8 cellular contexts compared by ENCODE assay signal in genomic region chr2:61180686-61181085, GRCh38. TPM values are rescaled to one million over a fixed set of nuclear protein-coding genes. Genes with fewer than 3 reads are reported as not detected.
A peak's percentile ranks its signal among the peaks of the same experiment; 100 is the strongest.
DNase-seq lines count a peak whose midpoint lies in the region; ATAC-seq, FAIRE-seq and TF ChIP-seq lines count a peak whose summit lies in the region.

No MANE protein-coding gene starts in this region.

- FAIRE-seq in K562 (lab: Jason Lieb, UNC) (no peak), GM12891 (lab: Jason Lieb, UNC) (no peak), GM12892 (lab: Jason Lieb, UNC) (no peak)

- H4K20me1 ChIP-seq in K562 (replicated peaks; ENCODE audit: control insufficient read depth, insufficient read depth, low read length), result no peaks in the 10 kb centered on the region

- H3K9me1 ChIP-seq in K562 (ENCODE audit: control insufficient read depth, insufficient read depth, low read length), result no peaks in the 10 kb centered on the region

- CTCF ChIA-PET in K562 (lab: Yijun Ruan, JAX; ENCODE audit: low intra/inter-chr PET ratio), result no interaction called here

- TF ChIP-seq CTCF in heart left ventricle (IDR thresholded peaks at IDR 0.05) (no peak), K562 (IDR thresholded peaks at IDR 0.05 in 2 of 3, conservative IDR thresholded peaks at IDR 0.05 in 1 of 3; ENCODE audit: insufficient read depth in 2 of 3, low read depth in 1 of 3, low read length in 3 of 3) (no peak), upper lobe of left lung (IDR thresholded peaks at IDR 0.05) (no peak)

- H2AFZ ChIP-seq in K562 (ENCODE audit: low read depth, low read length), result no peak overlapping the region

- H3K9me3 ChIP-seq in heart left ventricle (no peaks in the 10 kb centered on the region), K562 (replicated peaks; ENCODE audit: control insufficient read depth, insufficient read depth, low read depth, low read length) (peaks cover 3% of the 10 kb centered on the region), muscle layer of colon (ENCODE audit: low read length) (no peaks in the 10 kb centered on the region), upper lobe of left lung (no peaks in the 10 kb centered on the region)

- POLR2A ChIA-PET in K562 (lab: Yijun Ruan, JAX), result interaction anchor here (1.2 kb wide), 1 partner anchor 18 kb away, joined by 5 read pairs; no protein-coding TSS in a partner anchor

- no peaks in the 10 kb centered on the region for H3K27me3 ChIP-seq in heart left ventricle
- H3K27me3 ChIP-seq in K562 (ENCODE audit: control insufficient read depth in 2 of 2, insufficient read depth in 2 of 2, low read length in 2 of 2), result no peaks in the 10 kb centered on the region
- H3K27me3 ChIP-seq in muscle layer of colon (ENCODE audit: control insufficient read depth in 1 of 2, insufficient read depth in 2 of 2, low read length in 2 of 2), result no peaks in the 10 kb centered on the region
- no peaks in the 10 kb centered on the region for H3K27me3 ChIP-seq in upper lobe of left lung

- H3K4me3 ChIP-seq in heart left ventricle, result peak overlapping the region in 2 of 12 donors; percentile 1 to 8
- no peak overlapping the region for H3K4me3 ChIP-seq in K562
- H3K4me3 ChIP-seq in muscle layer of colon (ENCODE audit: low read depth in 1 of 2, low read length in 2 of 2), result peak overlapping the region in 1 of 2 donors; percentile 17
- H3K4me3 ChIP-seq in upper lobe of left lung, result peak overlapping the region in 1 of 4 donors; percentile 12

- H3K27ac ChIP-seq in heart left ventricle (peak overlapping the region in 11 of 12 donors; percentile 48 to 100 (median 68)), K562 (ENCODE audit: extremely low read depth, low read depth, low read length) (no peak overlapping the region; the same call in 2 of the 3 replicates), muscle layer of colon (ENCODE audit: low read depth, low read length) (peak overlapping the region; percentile 73), upper lobe of left lung (peak overlapping the region in 3 of 4 donors; percentile 37 to 100 (median 49))

- no peak overlapping the region for H3K4me2 ChIP-seq in K562 (ENCODE audit: insufficient read depth, low read length)

- in situ Hi-C loops in K562 (cut with MboI), result no loop called here

- no peak for TF ChIP-seq RAD21 in K562 (CRISPR knock-in tag; conservative IDR thresholded peaks at IDR 0.05 in 1 of 2, IDR thresholded peaks at IDR 0.05 in 1 of 2)

- H3K36me3 ChIP-seq in heart left ventricle (peaks cover 0 to 62% (median 52%) of the 10 kb centered on the region in 9 donors), K562 (ENCODE audit: control insufficient read depth, insufficient read depth, low read length) (peaks cover 68% of the 10 kb centered on the region), muscle layer of colon (ENCODE audit: insufficient read depth, low read length) (peaks cover 43% of the 10 kb centered on the region), upper lobe of left lung (peaks cover 20 to 53% (median 41%) of the 10 kb centered on the region in 4 donors)

- H3K79me2 ChIP-seq in K562 (ENCODE audit: control insufficient read depth, insufficient read depth, low read length), result peaks cover 52% of the 10 kb centered on the region

- 64 to 79% (median 71%) methylated on average over 6 of the region's 6 CpGs for WGBS in heart left ventricle, 4 donors
- 96% methylated on average over 6 of the region's 6 CpGs for WGBS in K562 (ENCODE audit: insufficient coverage, low coverage, missing lambda C conversion rate)
- 90 to 93% methylated on average over 6 of the region's 6 CpGs for WGBS in upper lobe of left lung, 2 donors

- H3K4me1 ChIP-seq in heart left ventricle, result peaks cover 0 to 57% (median 48%) of the 10 kb centered on the region in 12 donors
- peaks cover 30 to 45% of the 10 kb centered on the region in 2 experiments for H3K4me1 ChIP-seq in K562 (replicated peaks in 1 of 2; ENCODE audit: control insufficient read depth in 2 of 2, insufficient read depth in 2 of 2, low read length in 2 of 2)
- H3K4me1 ChIP-seq in muscle layer of colon (ENCODE audit: insufficient read depth, low read length), result peaks cover 49% of the 10 kb centered on the region
- peaks cover 38 to 48% (median 44%) of the 10 kb centered on the region in 4 donors for H3K4me1 ChIP-seq in upper lobe of left lung

- TF ChIP-seq EP300 in K562 (IDR thresholded peaks at IDR 0.05; ENCODE audit: low read length), result no peak
- no peak for TF ChIP-seq EP300 in upper lobe of left lung (IDR thresholded peaks at IDR 0.05)

- H3K9ac ChIP-seq in K562 (ENCODE audit: insufficient read depth in 1 of 2, low read depth in 2 of 2, low read length in 2 of 2), result peak overlapping the region in 1 of 2 experiments; percentile 88; a peak in 2 of 4 replicates
- peak overlapping the region; percentile 7 for H3K9ac ChIP-seq in muscle layer of colon (ENCODE audit: low read length)

- intact Hi-C loops in heart left ventricle (cut with DNase I), result no loop called here
- intact Hi-C loops in Right ventricle myocardium inferior (cut with DNase I), result no loop called here
- intact Hi-C loops in K562 (cut with micrococcal nuclease), result no loop called here

- no peak for ATAC-seq in heart left ventricle
- no peak for ATAC-seq in Right ventricle myocardium inferior
- no peak for ATAC-seq in K562
- ATAC-seq in upper lobe of left lung (ENCODE audit: low FRiP score in 2 of 2), result no peak

- DNase-seq in heart left ventricle (peak in 1 of 5 donors; percentile 28), Right ventricle myocardium inferior (ENCODE audit: missing footprints) (no peak), K562 (ENCODE audit: extremely low read depth in 1 of 4, low spot score in 3 of 4) (no peak), upper lobe of left lung (no peak), NCI-H2227 (lab: John Stamatoyannopoulos, UW; ENCODE audit: unreplicated experiment) (no peak), GM12891 (ENCODE audit: insufficient read length, low spot score) (no peak), GM12892 (ENCODE audit: insufficient read length) (no peak)

- no TSS peak for BruUV-seq in K562 (replicated peaks; lab: Mats Ljungman, UMichigan)

- TF ChIP-seq POLR2A in heart left ventricle (IDR thresholded peaks at IDR 0.05) (no peak), K562 (conservative IDR thresholded peaks at IDR 0.05) (no peak), upper lobe of left lung (IDR thresholded peaks at IDR 0.05) (no peak), GM12891 (IDR thresholded peaks at IDR 0.05; ENCODE audit: low read depth, low read length) (no peak), GM12892 (IDR thresholded peaks at IDR 0.05; ENCODE audit: low read depth, low read length) (no peak)

TF ChIP-seq in K562, 482 proteins besides CTCF, POLR2A, EP300 and RAD21:
- TF ChIP-seq ZSCAN32 (CRISPR knock-in tag; IDR thresholded peaks at IDR 0.05) (no peak), RBFOX2 (IDR thresholded peaks at IDR 0.05; ENCODE audit: low read depth, low read length) (0 out of 2 replicates have a peak, but pooled peaks have one; percentile 5)

TF ChIP-seq in GM12891, 5 proteins besides CTCF, POLR2A, EP300 and RAD21:
- TF ChIP-seq POU2F2 (IDR thresholded peaks at IDR 0.05; ENCODE audit: low read depth, low read length) (no peak), SPI1 (IDR thresholded peaks at IDR 0.05; ENCODE audit: low read depth, low read length) (no peak)

RNA-seq across cellular contexts. Expression of gene C2orf74, which starts 18.7 kb away (rescaled TPM):
- total RNA-seq in heart left ventricle, result 10 to 100 TPM; 12.3 to 38.4 (median 17.7) TPM
- 10 to 100 TPM; 16.6 to 51.8 TPM for polyA plus RNA-seq in heart left ventricle
- total RNA-seq in Right ventricle myocardium inferior, result 30.1 TPM
- total RNA-seq in K562 (2011; cell fraction: chromatin; rRNA removed; ENCODE audit: low replicate concordance), result not detected in 2 replicates
- not detected in 2 replicates for total RNA-seq in K562 (2011; cell fraction: nucleolus; rRNA removed)
- total RNA-seq in K562 (2011; cell fraction: nucleoplasm; rRNA removed), result not detected in 2 replicates
- not detected in 2 replicates for total RNA-seq in K562 (2014; rRNA removed)
- not detected in 2 replicates for total RNA-seq in K562 (2014; rRNA removed; fragmentation: Illumina TruSeq; extraction: Trizol)
- total RNA-seq in K562 (2015; rRNA removed; fragmentation: Illumina TruSeq; extraction: Trizol), result not detected in 2 replicates
- total RNA-seq in K562 (2021), result not detected in 2 replicates
- not detected in 2 replicates for polyA plus RNA-seq in K562 (2011; rRNA removed)
- polyA plus RNA-seq in K562 (2011; cell fraction: cytosol; rRNA removed), result not detected in 2 replicates
- polyA plus RNA-seq in K562 (2011; cell fraction: nucleus; rRNA removed), result not detected in 2 replicates
- not detected in 2 replicates for polyA plus RNA-seq in K562 (2012)
- not detected in 2 replicates for polyA plus RNA-seq in K562 (2014; fragmentation: Illumina TruSeq; extraction: Trizol)
- polyA plus RNA-seq in K562 (2014; fragmentation: Nextera tagmentation; extraction: Ambion mirVana), result not detected
- not detected in 2 replicates for polyA plus RNA-seq in K562 (2014; rRNA removed)
- not detected in 2 replicates for polyA minus RNA-seq in K562 (2011; rRNA and poly(A)+ RNA removed)
- polyA minus RNA-seq in K562 (2011; cell fraction: cytosol; rRNA and poly(A)+ RNA removed), result not detected in 2 replicates
- polyA minus RNA-seq in K562 (2011; cell fraction: nucleus; rRNA and poly(A)+ RNA removed), result not detected in 2 replicates
- total RNA-seq in upper lobe of left lung, result 10 to 100 TPM; 11.9 to 20.7 (median 16.6) TPM
- polyA plus RNA-seq in GM12891 (2012; ENCODE audit: low read depth, missing spikeins), result 22.0 TPM
- polyA plus RNA-seq in GM12892 (2012; ENCODE audit: missing spikeins), result 15.8 TPM

Comparison
In these comparisons a context has a peak if more than half of its experiments do, and no peak if none do; other contexts are left out.
1. RNA of gene C2orf74, which starts 18.7 kb away (total RNA-seq): 30.1 TPM in Right ventricle myocardium inferior (single experiment), 12.3 to 38.4 TPM in heart left ventricle and 11.9 to 20.7 TPM in upper lobe of left lung; not detected in K562; every median in the first group is over 4 times any median in the second.